In genomic region chr7:116834815-116835533, GRCh38 we compare ENCODE assay signal across 9 cellular contexts. TPM values are rescaled to one million over a fixed set of nuclear protein-coding genes. Genes with fewer than 3 reads are reported as not detected.
DNase-seq lines count a peak whose midpoint lies in the region; ATAC-seq, FAIRE-seq and TF ChIP-seq lines count a peak whose summit lies in the region.
"Had no signal": no experiment of that assay in that cellular context is flagged by ENCODE, and none has a peak within 500 bp of the region (broad histone marks: within the 10 kb centered on the region; RNA-seq: fewer than 3 reads in every experiment).

No MANE protein-coding gene starts in this region.

- H3K4me1 ChIP-seq in small intestine (ENCODE audit: control insufficient read depth in 2 of 2, insufficient read depth in 1 of 2, low read depth in 1 of 2, low read length in 1 of 2), result peaks cover 0 to 3% of the 10 kb centered on the region in 2 donors

- H3K9me3 ChIP-seq in small intestine (ENCODE audit: control insufficient read depth, low read depth), result no peaks in the 10 kb centered on the region

- WGBS in small intestine, 3 donors, result 15 to 55% (median 32%) methylated on average over 9 of the region's 9 CpGs

- no peaks in the 10 kb centered on the region for H3K9me3 Mint-ChIP-seq in activated CD4-positive, alpha-beta T cell treated with anti-CD3 and anti-CD28 coated beads for 36 hours (ENCODE audit: low read depth)

- no peak overlapping the region for H3K4me3 Mint-ChIP-seq in activated CD4-positive, alpha-beta T cell treated with anti-CD3 and anti-CD28 coated beads for 36 hours

- no peak for TF ChIP-seq CTCF in RWPE1 (conservative IDR thresholded peaks at IDR 0.05; ENCODE audit: low read depth)
- TF ChIP-seq CTCF in fibroblast of pulmonary artery (IDR thresholded peaks at IDR 0.05; ENCODE audit: low read length, missing control alignments), result no peak

- peaks cover 2% of the 10 kb centered on the region for H3K27me3 Mint-ChIP-seq in activated CD4-positive, alpha-beta T cell treated with anti-CD3 and anti-CD28 coated beads for 36 hours

- POLR2A ChIA-PET in activated CD4-positive, alpha-beta T cell treated with anti-CD3 and anti-CD28 coated beads for 36 hours (lab: Charles Lee), result no interaction called here
- POLR2A ChIA-PET in RWPE1 (lab: Yijun Ruan, JAX; ENCODE audit: low non-redundant PET), result no interaction called here

- H3K27ac Mint-ChIP-seq in activated CD4-positive, alpha-beta T cell treated with anti-CD3 and anti-CD28 coated beads for 36 hours, result no peak overlapping the region

- ATAC-seq in activated CD4-positive, alpha-beta T cell treated with anti-CD3 and anti-CD28 coated beads for 36 hours, result peak; percentile 74
- no peak for ATAC-seq in HG02759 (IDR thresholded peaks at IDR 0.05; ENCODE audit: unreplicated experiment)
- no peak for ATAC-seq in HG03135 (IDR thresholded peaks at IDR 0.05; ENCODE audit: unreplicated experiment)

- no peaks in the 10 kb centered on the region for H3K36me3 ChIP-seq in small intestine (ENCODE audit: control insufficient read depth in 2 of 2, insufficient read depth in 2 of 2, low read length in 2 of 2)

- CTCF ChIA-PET in activated CD4-positive, alpha-beta T cell treated with anti-CD3 and anti-CD28 coated beads for 36 hours (lab: Charles Lee), result no interaction called here
- CTCF ChIA-PET in RWPE1 (lab: Yijun Ruan, JAX), result interaction anchor here (0.6 kb wide), 2 partner anchors 58 to 309 kb away, joined by 3 read pairs; no protein-coding TSS in a partner anchor

- H3K4me3 ChIP-seq in fibroblast of pulmonary artery (replicated peaks; ENCODE audit: low read depth, low read length) (no peak overlapping the region), small intestine (ENCODE audit: low read depth in 1 of 2, low read length in 2 of 2) (no peak overlapping the region)

- FAIRE-seq in small intestine (lab: Jason Lieb, UNC), result no peak

- H3K27me3 ChIP-seq in small intestine (ENCODE audit: control insufficient read depth in 2 of 2, insufficient read depth in 2 of 2, low read length in 2 of 2), result no peaks in the 10 kb centered on the region

- no peak for DNase-seq in activated CD4-positive, alpha-beta T cell treated with anti-CD3 and anti-CD28 coated beads for 36 hours
- no peak for DNase-seq in activated CD4-positive, alpha-beta T cell treated with anti-CD3 and anti-CD28 coated beads for 48 hours
- DNase-seq in RWPE1 (ENCODE audit: low spot score), result peak; percentile 61
- peak; percentile 34 for DNase-seq in fibroblast of pulmonary artery (ENCODE audit: low read depth)
- peak; percentile 89 for DNase-seq in small intestine
- no peak for DNase-seq in midbrain (lab: John Stamatoyannopoulos, UW)
- DNase-seq: NCI-H526 treated with DMSO at 0.1 percent for 48 hours had no signal

- intact Hi-C loops in activated CD4-positive, alpha-beta T cell treated with anti-CD3 and anti-CD28 coated beads for 36 hours (cut with DNase I, micrococcal nuclease), result no loop called here

- H3K36me3 Mint-ChIP-seq in activated CD4-positive, alpha-beta T cell treated with anti-CD3 and anti-CD28 coated beads for 36 hours (ENCODE audit: low read depth), result no peaks in the 10 kb centered on the region

- H3K4me1 Mint-ChIP-seq in activated CD4-positive, alpha-beta T cell treated with anti-CD3 and anti-CD28 coated beads for 36 hours, result no peaks in the 10 kb centered on the region

- H3K27ac ChIP-seq in RWPE1, result no peak overlapping the region
- peak overlapping the region in 1 of 2 donors; percentile 56 for H3K27ac ChIP-seq in small intestine (ENCODE audit: low read depth in 1 of 2, low read length in 1 of 2)

RNA-seq across cellular contexts. Expression of gene CAPZA2, which starts 27.4 kb away (rescaled TPM):
- 100 to 1,000 TPM; 173 to 262 TPM for total RNA-seq in activated CD4-positive, alpha-beta T cell treated with anti-CD3 and anti-CD28 coated beads for 36 hours
- polyA plus RNA-seq in small intestine, result 10 to 100 TPM; 84.6 to 95.9 (median 86.6) TPM

Comparison
In these comparisons a context has a peak if more than half of its experiments do, and no peak if none do; other contexts are left out.
1. DNase-seq: peak in RWPE1 (single experiment), fibroblast of pulmonary artery (single experiment) and small intestine (single experiment); none in activated CD4-positive, alpha-beta T cell treated with anti-CD3 and anti-CD28 coated beads for 36 hours (single experiment), activated CD4-positive, alpha-beta T cell treated with anti-CD3 and anti-CD28 coated beads for 48 hours (single experiment) and midbrain (single experiment).